Comparison of ENCODE assay signal across 17 cellular contexts in genomic region chr2:63819256-63819655, GRCh38. TPM values are rescaled to one million over a fixed set of nuclear protein-coding genes. Genes with fewer than 3 reads are reported as not detected.
A peak's percentile ranks its signal among the peaks of the same experiment; 100 is the strongest.
DNase-seq lines count a peak whose midpoint lies in the region; ATAC-seq and TF ChIP-seq lines count a peak whose summit lies in the region.
"Had no signal": no experiment of that assay in that cellular context is flagged by ENCODE, and none has a peak within 500 bp of the region (broad histone marks: within the 10 kb centered on the region; RNA-seq: fewer than 3 reads in every experiment).

No MANE protein-coding gene starts in this region.

- 65 to 69% methylated on average over 3 of the region's 3 CpGs for WGBS in sigmoid colon, 2 donors

- DNase-seq in NAMALWA (ENCODE audit: low spot score) (peak; percentile 40), NCI-H510A (lab: John Stamatoyannopoulos, UW) (peak; percentile 32), glutamatergic neuron (no peak), sigmoid colon (no peak), posterior vena cava (ENCODE audit: low spot score) (no peak), omental fat pad (ENCODE audit: low spot score) (no peak)
- DNase-seq in stimulated activated naive B cell treated with anti-CD40 and anti-IgM and Interleukin-4, amounts not matched to agents 10 μg/mL and 1 μg/mL and 100 μg/mL, for 72 hours = no peak
- DNase-seq: activated gamma-delta T cell, aorta, nucleus accumbens, SJCRH30, small intestine, T1000, transverse colon had no signal

- intact Hi-C loops in sigmoid colon (cut with DNase I) = no loop called here
- intact Hi-C loops in posterior vena cava (cut with DNase I) = loop anchor here in 1 of 2 donors (5.0 kb wide), 1 partner anchor 1743 kb away; no protein-coding TSS in a partner anchor

- no peaks in the 10 kb centered on the region for H3K27me3 ChIP-seq in sigmoid colon
- H3K27me3 ChIP-seq: SJCRH30, transverse colon had no signal

- no peak for TF ChIP-seq POLR2A in sigmoid colon (IDR thresholded peaks at IDR 0.05)

- no peaks in the 10 kb centered on the region for H3K9me3 Mint-ChIP-seq in glutamatergic neuron (ENCODE audit: unreplicated experiment)
- H3K9me3 Mint-ChIP-seq in stimulated activated naive B cell treated with anti-CD40 and anti-IgM and Interleukin-4, amounts not matched to agents 10 μg/mL and 1 μg/mL and 100 μg/mL, for 72 hours = no peaks in the 10 kb centered on the region

- H3K4me1 ChIP-seq in sigmoid colon = no peaks in the 10 kb centered on the region

- H3K4me3 Mint-ChIP-seq in glutamatergic neuron (ENCODE audit: unreplicated experiment) = no peak overlapping the region
- no peak overlapping the region for H3K4me3 Mint-ChIP-seq in stimulated activated naive B cell treated with anti-CD40 and anti-IgM and Interleukin-4, amounts not matched to agents 10 μg/mL and 1 μg/mL and 100 μg/mL, for 72 hours
- H3K4me3 Mint-ChIP-seq: B cell; dendritic cell treated with granulocyte-macrophage colony-stimulating factor and Interleukin-4, amounts not matched to agents 40 ng/mL and 50 ng/mL, for 4 days had no signal

- H3K4me1 Mint-ChIP-seq in glutamatergic neuron (ENCODE audit: low read depth, unreplicated experiment) = peaks cover 5% of the 10 kb centered on the region
- H3K4me1 Mint-ChIP-seq in stimulated activated naive B cell treated with anti-CD40 and anti-IgM and Interleukin-4, amounts not matched to agents 10 μg/mL and 1 μg/mL and 100 μg/mL, for 72 hours = no peaks in the 10 kb centered on the region

- H3K36me3 Mint-ChIP-seq in glutamatergic neuron (ENCODE audit: unreplicated experiment) = no peaks in the 10 kb centered on the region
- no peaks in the 10 kb centered on the region for H3K36me3 Mint-ChIP-seq in stimulated activated naive B cell treated with anti-CD40 and anti-IgM and Interleukin-4, amounts not matched to agents 10 μg/mL and 1 μg/mL and 100 μg/mL, for 72 hours

- H3K27ac ChIP-seq in sigmoid colon = peak overlapping the region in 3 of 4 donors; percentile 43 to 58 (median 48)
- H3K27ac ChIP-seq: SJCRH30 had no signal

- no peaks in the 10 kb centered on the region for H3K9me3 ChIP-seq in sigmoid colon
- H3K9me3 ChIP-seq: SJCRH30, transverse colon had no signal

- H3K27me3 Mint-ChIP-seq in glutamatergic neuron (ENCODE audit: unreplicated experiment) = no peaks in the 10 kb centered on the region
- H3K27me3 Mint-ChIP-seq in stimulated activated naive B cell treated with anti-CD40 and anti-IgM and Interleukin-4, amounts not matched to agents 10 μg/mL and 1 μg/mL and 100 μg/mL, for 72 hours = no peaks in the 10 kb centered on the region
- H3K27me3 Mint-ChIP-seq: B cell; dendritic cell treated with granulocyte-macrophage colony-stimulating factor and Interleukin-4, amounts not matched to agents 40 ng/mL and 50 ng/mL, for 4 days had no signal

- no peak for TF ChIP-seq CTCF in glutamatergic neuron (IDR thresholded peaks at IDR 0.05; ENCODE audit: partially characterized antibody, unreplicated experiment)
- TF ChIP-seq CTCF in sigmoid colon (IDR thresholded peaks at IDR 0.05) = no peak
- TF ChIP-seq CTCF in omental fat pad (IDR thresholded peaks at IDR 0.05) = no peak

- no peak for ATAC-seq in HG03432 (IDR thresholded peaks at IDR 0.05; ENCODE audit: unreplicated experiment)
- no peak for ATAC-seq in stimulated activated naive B cell treated with anti-CD40 and anti-IgM and Interleukin-4, amounts not matched to agents 10 μg/mL and 1 μg/mL and 100 μg/mL, for 72 hours (replicated peaks)
- ATAC-seq in omental fat pad (ENCODE audit: low FRiP score) = no peak

- peak overlapping the region; percentile 12 for H3K27ac Mint-ChIP-seq in glutamatergic neuron (ENCODE audit: unreplicated experiment)
- H3K27ac Mint-ChIP-seq in stimulated activated naive B cell treated with anti-CD40 and anti-IgM and Interleukin-4, amounts not matched to agents 10 μg/mL and 1 μg/mL and 100 μg/mL, for 72 hours = no peak overlapping the region
- H3K27ac Mint-ChIP-seq: B cell; dendritic cell treated with granulocyte-macrophage colony-stimulating factor and Interleukin-4, amounts not matched to agents 40 ng/mL and 50 ng/mL, for 4 days had no signal

- no peak for TF ChIP-seq EP300 in sigmoid colon (IDR thresholded peaks at IDR 0.05)

- H3K4me3 ChIP-seq in sigmoid colon = no peak overlapping the region
- H3K4me3 ChIP-seq: SJCRH30, transverse colon had no signal

- no peaks in the 10 kb centered on the region for H3K36me3 ChIP-seq in sigmoid colon
- H3K36me3 ChIP-seq: SJCRH30, transverse colon had no signal

RNA-seq across cellular contexts. Expression of gene UGP2, which starts 22.4 kb away (rescaled TPM):
- total RNA-seq in glutamatergic neuron (ENCODE audit: unreplicated experiment) (68.6 TPM), sigmoid colon (100 to 1,000 TPM; 132 to 196 (median 149) TPM), posterior vena cava (100 to 1,000 TPM; 204 to 217 TPM), omental fat pad (100 to 1,000 TPM; 107 to 361 (median 319) TPM)
- 100 to 1,000 TPM; 195 to 809 (median 459) TPM for polyA plus RNA-seq in sigmoid colon

Comparison
In these comparisons a context has a peak if more than half of its experiments do, and no peak if none do; other contexts are left out.
1. DNase-seq: peak in NAMALWA (single experiment) and NCI-H510A (single experiment); none in glutamatergic neuron (single experiment), sigmoid colon (single experiment), stimulated activated naive B cell treated with anti-CD40 and anti-IgM and Interleukin-4, amounts not matched to agents 10 μg/mL and 1 μg/mL and 100 μg/mL, for 72 hours (single experiment), posterior vena cava (single experiment) and omental fat pad (single experiment).